In the genomic region with DNA sequence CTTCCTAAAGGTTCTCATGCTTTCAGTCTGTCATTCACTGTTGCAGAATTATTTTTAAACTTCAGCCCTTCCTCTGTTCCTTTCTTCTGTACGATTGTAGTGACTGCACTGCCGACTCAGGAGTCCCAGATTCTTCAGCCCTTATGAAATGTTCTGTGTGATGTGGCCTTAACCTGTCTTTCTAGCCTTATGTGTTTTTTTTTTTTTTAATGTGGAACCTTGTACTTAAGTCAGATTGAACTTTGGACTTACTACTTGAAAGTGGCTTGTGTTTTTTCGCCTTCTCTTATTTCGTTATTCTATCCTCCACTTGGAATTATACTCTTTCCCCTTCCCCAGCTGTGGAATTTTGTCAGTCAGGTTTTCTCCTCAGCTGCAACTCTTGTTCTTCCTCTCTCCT, we compare ENCODE assay signal across 21 cellular contexts. TPM values are rescaled to one million over a fixed set of nuclear protein-coding genes. Genes with fewer than 3 reads are reported as not detected.
DNase-seq lines count a peak whose midpoint lies in the region; ATAC-seq, FAIRE-seq and TF ChIP-seq lines count a peak whose summit lies in the region.
"Had no signal": no experiment of that assay in that cellular context is flagged by ENCODE, and none has a peak within 500 bp of the region (broad histone marks: within the 10 kb centered on the region; RNA-seq: fewer than 3 reads in every experiment).

No MANE protein-coding gene starts in this region.

- peaks cover 9% of the 10 kb centered on the region for H3K4me1 ChIP-seq in Caco-2
- no peaks in the 10 kb centered on the region for H3K4me1 ChIP-seq in hepatocyte (ENCODE audit: insufficient read depth)

- FAIRE-seq in GM18507 (lab: Jason Lieb, UNC), result peak; percentile 5
- FAIRE-seq: D721Med had no signal

- no peaks in the 10 kb centered on the region for H4K20me1 ChIP-seq in hepatocyte (ENCODE audit: insufficient read depth, poor library complexity, severe bottlenecking)

- no peak overlapping the region for H2AFZ ChIP-seq in hepatocyte

- no peaks in the 10 kb centered on the region for H3K27me3 ChIP-seq in Caco-2 (replicated peaks; ENCODE audit: control insufficient read depth, insufficient read depth, low read length)
- H3K27me3 ChIP-seq in hepatocyte, result no peaks in the 10 kb centered on the region
- H3K27me3 ChIP-seq: BE2C had no signal

- DNase-seq in Caco-2 (no peak), GM18507 (ENCODE audit: extremely low spot score, insufficient read length, low read depth) (no peak), hepatocyte (ENCODE audit: low spot score) (no peak), nephron progenitor cell (no peak), epidermal melanocyte (ENCODE audit: insufficient read length, low spot score) (no peak)
- DNase-seq in stimulated activated CD4-positive, alpha-beta T cell treated with anti-CD3 and anti-CD28 coated beads, Interleukin-4, amount 100 ng/mL, for 4 hours, result no peak
- DNase-seq: BE2C, NCI-H1048, NCI-H1417 treated with DMSO at 0.1 percent for 48 hours, NCI-H1694 treated with DMSO at 0.1 percent for 48 hours, NCI-H2081, NCI-H2227 treated with DMSO at 0.1 percent for 48 hours, NCI-H526 treated with DMSO at 0.1 percent for 48 hours, SHP77 had no signal

- no peak overlapping the region for H3K4me3 ChIP-seq in Caco-2 (ENCODE audit: low read depth, low read length)
- no peak overlapping the region for H3K4me3 ChIP-seq in hepatocyte

- H3K27ac ChIP-seq in hepatocyte, result peak overlapping the region; percentile 28
- H3K27ac ChIP-seq: KMS-11, RWPE1 had no signal

- H3K79me2 ChIP-seq in hepatocyte, result peaks cover 24% of the 10 kb centered on the region

- H3K27ac Mint-ChIP-seq in Caco-2 (ENCODE audit: unreplicated experiment) (peak overlapping the region; percentile 3), nephron progenitor cell (peak overlapping the region; percentile 58)
- H3K27ac Mint-ChIP-seq: IgD-negative memory B cell had no signal

- CTCF ChIA-PET in Caco-2 (lab: Charles Lee), result interaction anchor here (1.1 kb wide), 1 partner anchor 9 kb away, joined by 3 read pairs; no protein-coding TSS in a partner anchor

- POLR2A ChIA-PET in Caco-2 (lab: Charles Lee), result no interaction called here

- no peak for ATAC-seq in GM21717 (IDR thresholded peaks at IDR 0.05; ENCODE audit: unreplicated experiment)
- ATAC-seq: HCT116 had no signal

- BruUV-seq in Caco-2 (replicated peaks; lab: Mats Ljungman, UMichigan), result no TSS peak

- no peaks in the 10 kb centered on the region for H3K9me3 Mint-ChIP-seq in Caco-2 (ENCODE audit: unreplicated experiment)
- H3K9me3 Mint-ChIP-seq in nephron progenitor cell, result no peaks in the 10 kb centered on the region
- H3K9me3 Mint-ChIP-seq: IgD-negative memory B cell had no signal

- peaks cover 10% of the 10 kb centered on the region for H3K4me1 Mint-ChIP-seq in Caco-2 (ENCODE audit: low read depth, unreplicated experiment)
- peaks cover 9% of the 10 kb centered on the region for H3K4me1 Mint-ChIP-seq in nephron progenitor cell
- H3K4me1 Mint-ChIP-seq: CD14-positive monocyte had no signal

- H3K4me2 ChIP-seq in hepatocyte, result peak overlapping the region; percentile 16
- H3K4me2 ChIP-seq: KMS-11 had no signal

- H3K9me3 ChIP-seq in Caco-2 (no peaks in the 10 kb centered on the region), hepatocyte (ENCODE audit: low read depth) (no peaks in the 10 kb centered on the region)
- H3K9me3 ChIP-seq: BE2C had no signal

- TF ChIP-seq CTCF in Caco-2 (IDR thresholded peaks at IDR 0.05; ENCODE audit: insufficient read depth in 1 of 2, low read depth in 1 of 2, low read length in 1 of 2, severe bottlenecking in 1 of 2, unreplicated experiment in 1 of 2) (no peak), hepatocyte (IDR thresholded peaks at IDR 0.05; ENCODE audit: poor library complexity) (no peak), nephron progenitor cell (IDR thresholded peaks at IDR 0.05) (no peak)

- peaks cover 2% of the 10 kb centered on the region; the same call in 1 of the 2 replicates for H3K36me3 ChIP-seq in Caco-2 (ENCODE audit: control insufficient read depth, insufficient read depth, low read length)
- no peaks in the 10 kb centered on the region for H3K36me3 ChIP-seq in hepatocyte (replicated peaks; ENCODE audit: insufficient read depth, low read depth)

- WGBS in hepatocyte (ENCODE audit: low lambda C conversion rate, missing lambda C conversion rate), result 84% methylated on average over 4 of the region's 4 CpGs

- no peaks in the 10 kb centered on the region for H3K9me2 ChIP-seq in hepatocyte (replicated peaks; ENCODE audit: insufficient read depth)

- H3K27me3 Mint-ChIP-seq in Caco-2 (ENCODE audit: insufficient read depth, unreplicated experiment) (no peaks in the 10 kb centered on the region), nephron progenitor cell (ENCODE audit: low read depth, poor library complexity) (no peaks in the 10 kb centered on the region)
- H3K27me3 Mint-ChIP-seq: IgD-negative memory B cell had no signal

- intact Hi-C loops in Caco-2 (cut with micrococcal nuclease; ENCODE audit: unreplicated experiment), result no loop called here

- H3K4me3 Mint-ChIP-seq in Caco-2 (ENCODE audit: unreplicated experiment), result no peak overlapping the region
- no peak overlapping the region for H3K4me3 Mint-ChIP-seq in nephron progenitor cell
- H3K4me3 Mint-ChIP-seq: CD14-positive monocyte, IgD-negative memory B cell had no signal

- H3K36me3 Mint-ChIP-seq in Caco-2 (ENCODE audit: insufficient read depth, unreplicated experiment) (peaks cover 56% of the 10 kb centered on the region), nephron progenitor cell (ENCODE audit: low read depth) (peaks cover 82% of the 10 kb centered on the region)

RNA-seq across cellular contexts. Expression of a gene that starts 8.7 kb away (rescaled TPM):
- total RNA-seq in Caco-2 (2022) (36.3 and 37.0 TPM in 2 replicates), hepatocyte (28.1 and 28.4 TPM in 2 replicates)
- 17.1 and 20.5 TPM in 2 replicates for polyA plus RNA-seq in hepatocyte

RNA-seq across cellular contexts. Expression of a gene that starts 51.6 kb away (rescaled TPM):
- total RNA-seq in Caco-2 (2022), result 45.5 and 59.1 TPM in 2 replicates
- 118 and 144 TPM in 2 replicates for total RNA-seq in hepatocyte
- 266 and 268 TPM in 2 replicates for polyA plus RNA-seq in hepatocyte
